In genomic region chr7:157352506-157352905, GRCh38 we compare ENCODE assay signal across 12 cellular contexts. TPM values are rescaled to one million over a fixed set of nuclear protein-coding genes. Genes with fewer than 3 reads are reported as not detected.
A peak's percentile ranks its signal among the peaks of the same experiment; 100 is the strongest.
DNase-seq lines count a peak whose midpoint lies in the region; ATAC-seq and TF ChIP-seq lines count a peak whose summit lies in the region.
"Had no signal": no experiment of that assay in that cellular context is flagged by ENCODE, and none has a peak within 500 bp of the region (broad histone marks: within the 10 kb centered on the region; RNA-seq: fewer than 3 reads in every experiment).

No MANE protein-coding gene starts in this region.

- no peak overlapping the region for H3K27ac ChIP-seq in dorsolateral prefrontal cortex
- H3K27ac ChIP-seq: right lobe of liver had no signal

- no peak overlapping the region for H3K4me3 Mint-ChIP-seq in activated CD4-positive, alpha-beta T cell treated with anti-CD3 and anti-CD28 coated beads for 36 hours
- H3K4me3 Mint-ChIP-seq in activated naive CD8-positive, alpha-beta T cell = peak overlapping the region; percentile 52
- no peak overlapping the region for H3K4me3 Mint-ChIP-seq in progenitor cell of endocrine pancreas (ENCODE audit: low read depth)

- no peak for TF ChIP-seq CTCF in progenitor cell of endocrine pancreas (IDR thresholded peaks at IDR 0.05; ENCODE audit: unreplicated experiment)
- TF ChIP-seq CTCF in dorsolateral prefrontal cortex (IDR thresholded peaks at IDR 0.05 in 54 of 56, conservative IDR thresholded peaks at IDR 0.05 in 2 of 56; ENCODE audit: low read depth in 1 of 56, partially characterized antibody in 56 of 56) = no peak

- peaks cover 87% of the 10 kb centered on the region for H3K4me1 Mint-ChIP-seq in activated CD4-positive, alpha-beta T cell treated with anti-CD3 and anti-CD28 coated beads for 36 hours
- peaks cover 82% of the 10 kb centered on the region for H3K4me1 Mint-ChIP-seq in activated naive CD8-positive, alpha-beta T cell (ENCODE audit: low read depth)
- H3K4me1 Mint-ChIP-seq in progenitor cell of endocrine pancreas (ENCODE audit: low read depth) = peaks cover 40% of the 10 kb centered on the region

- CTCF ChIA-PET in activated CD4-positive, alpha-beta T cell treated with anti-CD3 and anti-CD28 coated beads for 36 hours (lab: Charles Lee) = interaction anchor here (0.6 to 1.5 kb wide), 3 partner anchors 10 to 523 kb away, joined by 3 to 4 read pairs (median 3); no protein-coding TSS in a partner anchor

- no peaks in the 10 kb centered on the region for H3K27me3 Mint-ChIP-seq in activated CD4-positive, alpha-beta T cell treated with anti-CD3 and anti-CD28 coated beads for 36 hours
- no peaks in the 10 kb centered on the region for H3K27me3 Mint-ChIP-seq in activated naive CD8-positive, alpha-beta T cell
- no peaks in the 10 kb centered on the region for H3K27me3 Mint-ChIP-seq in progenitor cell of endocrine pancreas

- H3K4me3 ChIP-seq in dorsolateral prefrontal cortex = no peak overlapping the region
- H3K4me3 ChIP-seq: right lobe of liver had no signal

- H3K27ac Mint-ChIP-seq in activated CD4-positive, alpha-beta T cell treated with anti-CD3 and anti-CD28 coated beads for 36 hours = peak overlapping the region; percentile 28
- H3K27ac Mint-ChIP-seq in activated naive CD8-positive, alpha-beta T cell = peak overlapping the region; percentile 35
- peak overlapping the region; percentile 24 for H3K27ac Mint-ChIP-seq in progenitor cell of endocrine pancreas

- DNase-seq in activated CD4-positive, alpha-beta T cell treated with anti-CD3 and anti-CD28 coated beads for 36 hours = no peak
- no peak for DNase-seq in activated CD4-positive, alpha-beta T cell treated with anti-CD3 and anti-CD28 coated beads for 48 hours
- DNase-seq in progenitor cell of endocrine pancreas (ENCODE audit: low spot score, unreplicated experiment) (no peak), DMS53 (lab: John Stamatoyannopoulos, UW) (no peak), dorsolateral prefrontal cortex (no peak)
- DNase-seq: activated CD8-positive, alpha-beta memory T cell treated with anti-CD3 and anti-CD28 coated beads, Interleukin-2, amount 50 U/mL, for 48 hours; glutamatergic neuron; NCI-H510A; right lobe of liver had no signal

- POLR2A ChIA-PET in activated CD4-positive, alpha-beta T cell treated with anti-CD3 and anti-CD28 coated beads for 36 hours (lab: Charles Lee) = no interaction called here

- ATAC-seq in activated CD4-positive, alpha-beta T cell treated with anti-CD3 and anti-CD28 coated beads for 36 hours = no peak
- ATAC-seq in HG03432 (IDR thresholded peaks at IDR 0.05; ENCODE audit: unreplicated experiment) = peak; percentile 50
- ATAC-seq in GM21360 (IDR thresholded peaks at IDR 0.05; ENCODE audit: unreplicated experiment) = no peak

- intact Hi-C loops in activated CD4-positive, alpha-beta T cell treated with anti-CD3 and anti-CD28 coated beads for 36 hours (cut with DNase I, micrococcal nuclease) = no loop called here
- intact Hi-C loops in dorsolateral prefrontal cortex (cut with DNase I) = no loop called here

- peaks cover 21% of the 10 kb centered on the region for H3K36me3 Mint-ChIP-seq in activated CD4-positive, alpha-beta T cell treated with anti-CD3 and anti-CD28 coated beads for 36 hours (ENCODE audit: low read depth)
- H3K36me3 Mint-ChIP-seq in activated naive CD8-positive, alpha-beta T cell = no peaks in the 10 kb centered on the region
- peaks cover 4% of the 10 kb centered on the region for H3K36me3 Mint-ChIP-seq in progenitor cell of endocrine pancreas (ENCODE audit: insufficient read depth)

- no peaks in the 10 kb centered on the region for H3K27me3 ChIP-seq in dorsolateral prefrontal cortex
- H3K27me3 ChIP-seq: right lobe of liver had no signal

- no peaks in the 10 kb centered on the region for H3K9me3 Mint-ChIP-seq in activated CD4-positive, alpha-beta T cell treated with anti-CD3 and anti-CD28 coated beads for 36 hours (ENCODE audit: low read depth)
- H3K9me3 Mint-ChIP-seq in activated naive CD8-positive, alpha-beta T cell (ENCODE audit: low read depth) = no peaks in the 10 kb centered on the region
- no peaks in the 10 kb centered on the region for H3K9me3 Mint-ChIP-seq in progenitor cell of endocrine pancreas (ENCODE audit: low read depth)

RNA-seq across cellular contexts. Expression of gene DNAJB6, which starts 15.7 kb away (rescaled TPM):
- 10 to 100 TPM; 89.9 to 92.9 TPM for total RNA-seq in activated CD4-positive, alpha-beta T cell treated with anti-CD3 and anti-CD28 coated beads for 36 hours
- total RNA-seq in progenitor cell of endocrine pancreas (117 and 119 TPM in 2 replicates), dorsolateral prefrontal cortex (100 to 1,000 TPM; 103 to 250 (median 160) TPM)
